Comparison of ENCODE assay signal across 6 cellular contexts in genomic region chr11:65960824-65961266, GRCh38. TPM values are rescaled to one million over a fixed set of nuclear protein-coding genes. Genes with fewer than 3 reads are reported as not detected.
DNase-seq lines count a peak whose midpoint lies in the region; TF ChIP-seq lines count a peak whose summit lies in the region.

No MANE protein-coding gene starts in this region.

- TF ChIP-seq CTCF in OCI-LY7 (conservative IDR thresholded peaks at IDR 0.05; ENCODE audit: low read length) (no peak), spleen (IDR thresholded peaks at IDR 0.05 in 8 of 11, conservative IDR thresholded peaks at IDR 0.05 in 3 of 11) (no peak)

- H3K9me3 ChIP-seq in OCI-LY7 (ENCODE audit: low read length) (no peaks in the 10 kb centered on the region), esophagus (ENCODE audit: control insufficient read depth in 2 of 2, insufficient read depth in 1 of 2, low read depth in 1 of 2, low read length in 1 of 2) (no peaks in the 10 kb centered on the region), spleen (no peaks in the 10 kb centered on the region)

- peaks cover 27% of the 10 kb centered on the region for H3K79me2 ChIP-seq in OCI-LY7 (ENCODE audit: insufficient read depth, low read depth, low read length)

- H3K36me3 ChIP-seq in OCI-LY7 (ENCODE audit: insufficient read depth, low read length) (peaks cover 22% of the 10 kb centered on the region), esophagus (ENCODE audit: control insufficient read depth in 2 of 2, insufficient read depth in 2 of 2, low read length in 1 of 2) (peaks cover 10 to 17% of the 10 kb centered on the region in 2 donors), spleen (peaks cover 0 to 28% (median 22%) of the 10 kb centered on the region in 6 donors)

- H3K27me3 ChIP-seq in esophagus (ENCODE audit: control insufficient read depth in 1 of 2, insufficient read depth in 2 of 2, low read length in 2 of 2) (no peaks in the 10 kb centered on the region), spleen (replicated peaks in 1 of 7) (no peaks in the 10 kb centered on the region)

- peak overlapping the region; percentile 89 for H3K4me3 ChIP-seq in OCI-LY7 (ENCODE audit: low read depth, low read length, poor library complexity, severe bottlenecking)
- H3K4me3 ChIP-seq in esophagus (ENCODE audit: low read depth in 1 of 2, low read length in 2 of 2), result peak overlapping the region; percentile 95 to 99
- peak overlapping the region; percentile 79 to 100 (median 98) for H3K4me3 ChIP-seq in spleen

- H2AFZ ChIP-seq in OCI-LY7 (ENCODE audit: low read length), result peak overlapping the region; percentile 83; the same call in 1 of the 2 replicates

- H4K20me1 ChIP-seq in OCI-LY7 (ENCODE audit: insufficient read depth, low read length), result peaks cover 7% of the 10 kb centered on the region; the same call in 1 of the 2 replicates

- DNase-seq in OCI-LY7 (ENCODE audit: low spot score) (no peak), spleen (peak; percentile 66), SKM-1 treated with dmso at 0.1 percent for 144 hours (lab: John Stamatoyannopoulos, UW; ENCODE audit: unreplicated experiment) (no peak), NCI-H1417 treated with DMSO at 0.1 percent for 48 hours (lab: John Stamatoyannopoulos, UW) (no peak)
- DNase-seq in stimulated activated naive CD4-positive, alpha-beta T cell (lab: John Stamatoyannopoulos, UW), result no peak

- TF ChIP-seq POLR2A in spleen (IDR thresholded peaks at IDR 0.05), result no peak

- CTCF ChIA-PET in OCI-LY7 (lab: Charles Lee; ENCODE audit: unreplicated experiment), result no interaction called here

- H3K4me1 ChIP-seq in OCI-LY7 (ENCODE audit: insufficient read depth, low read length, poor library complexity, severe bottlenecking) (peaks cover 27% of the 10 kb centered on the region), esophagus (ENCODE audit: control insufficient read depth in 2 of 2, insufficient read depth in 2 of 2, low read length in 1 of 2) (peaks cover 0 to 6% of the 10 kb centered on the region in 2 donors), spleen (peaks cover 19 to 60% (median 44%) of the 10 kb centered on the region in 6 donors)

- WGBS in esophagus, 2 donors, result 45 to 50% methylated on average over 16 of the region's 16 CpGs
- 52 to 59% (median 57%) methylated on average over 16 of the region's 16 CpGs for WGBS in spleen, 5 donors

- intact Hi-C loops in OCI-LY7 (cut with micrococcal nuclease; ENCODE audit: unreplicated experiment) (loop anchor here (1.0 kb wide), 3 partner anchors 41 to 101 kb away; partner anchors contain the start of genes BANF1, EIF1AD, FIBP and MUS81), spleen (cut with DNase I; ENCODE audit: low total_unique reads) (no loop called here)

- H3K27ac ChIP-seq in OCI-LY7 (ENCODE audit: low read depth, low read length, poor library complexity, severe bottlenecking) (peak overlapping the region; percentile 69), esophagus (ENCODE audit: low read depth in 2 of 2, low read length in 1 of 2) (peak overlapping the region; percentile 88 to 97), spleen (peak overlapping the region; percentile 64 to 97 (median 94))

- POLR2A ChIA-PET in OCI-LY7 (lab: Charles Lee), result no interaction called here

- no TSS peak for BruUV-seq in OCI-LY7 (replicated peaks; lab: Mats Ljungman, UMichigan)

- H3K9me2 ChIP-seq in OCI-LY7 (ENCODE audit: insufficient read depth, low read length), result no peaks in the 10 kb centered on the region

- peak overlapping the region; percentile 94 for H3K4me2 ChIP-seq in OCI-LY7 (ENCODE audit: low read length)

RNA-seq across cellular contexts. Expression of gene SART1, which starts 0.7 kb away (rescaled TPM):
- total RNA-seq in OCI-LY7 (2014; rRNA removed; shearing (Covaris generic)), result 50.4 and 93.8 TPM in 2 replicates
- total RNA-seq in OCI-LY7 (2022) (55.5 and 57.8 TPM in 2 replicates), spleen (10 to 100 TPM; 26.6 to 64.7 (median 54.9) TPM)
- polyA plus RNA-seq in esophagus (10 to 100 TPM; 33.9 to 77.1 TPM), spleen (100 to 1,000 TPM in 2 of 3 donors, 10 to 100 TPM in 1; 80.3 to 117 (median 109) TPM)

RNA-seq across cellular contexts. Expression of gene TSGA10IP, which starts 15.6 kb away (rescaled TPM):
- total RNA-seq in OCI-LY7 (2014; rRNA removed; shearing (Covaris generic)), result not detected in 2 replicates
- total RNA-seq in OCI-LY7 (2022), result not detected in 2 replicates
- polyA plus RNA-seq in esophagus, result not detected
- total RNA-seq in spleen, result under 1 TPM in 1 of 7 donors, not detected in 6; 0.24 TPM
- under 1 TPM; 0.06 to 0.24 (median 0.14) TPM for polyA plus RNA-seq in spleen

RNA-seq across cellular contexts. Expression of gene EIF1AD, which starts 41.1 kb away (rescaled TPM):
- total RNA-seq in OCI-LY7 (2014; rRNA removed; shearing (Covaris generic)), result 51.1 and 65.9 TPM in 2 replicates
- total RNA-seq in OCI-LY7 (2022) (55.5 and 63.2 TPM in 2 replicates), spleen (10 to 100 TPM; 24.5 to 39.2 (median 35.5) TPM)
- polyA plus RNA-seq in esophagus (10 to 100 TPM; 13.6 to 17.8 TPM), spleen (10 to 100 TPM; 14.3 to 22.0 (median 15.4) TPM)

RNA-seq across cellular contexts. Expression of gene BANF1, which starts 41.5 kb away (rescaled TPM):
- total RNA-seq in OCI-LY7 (2014; rRNA removed; shearing (Covaris generic)), result 70.6 and 82.2 TPM in 2 replicates
- 317 and 327 TPM in 2 replicates for total RNA-seq in OCI-LY7 (2022)
- 100 to 1,000 TPM; 142 to 246 TPM for polyA plus RNA-seq in esophagus
- total RNA-seq in spleen, result 100 to 1,000 TPM in 3 of 7 donors, 10 to 100 TPM in 4; 50.5 to 139 (median 92.9) TPM
- polyA plus RNA-seq in spleen, result 100 to 1,000 TPM; 151 to 219 (median 196) TPM

RNA-seq across cellular contexts. Expression of gene DRAP1, which starts 41.6 kb away (rescaled TPM):
- 93.2 and 110 TPM in 2 replicates for total RNA-seq in OCI-LY7 (2014; rRNA removed; shearing (Covaris generic))
- total RNA-seq in OCI-LY7 (2022) (68.2 and 81.2 TPM in 2 replicates), spleen (10 to 100 TPM; 58.3 to 84.2 (median 69.6) TPM)
- polyA plus RNA-seq in esophagus (100 to 1,000 TPM in 1 of 2 donors, 10 to 100 TPM in 1; 89.6 to 103 TPM), spleen (100 to 1,000 TPM; 116 to 123 (median 122) TPM)
